In genomic region chr12:69440886-69441285, GRCh38 we compare ENCODE assay signal across 27 cellular contexts.
"Had no signal": no experiment of that assay in that cellular context is flagged by ENCODE, and none has a peak within 500 bp of the region (broad histone marks: within the 10 kb centered on the region; RNA-seq: fewer than 3 reads in every experiment).

No MANE protein-coding gene starts in this region.

- H3K27ac ChIP-seq: heart left ventricle, left ventricle myocardium inferior, neural progenitor cell, neutrophil, skin epidermis, spleen, suprapubic skin, thoracic aorta, tibial artery, upper lobe of right lung had no signal

- H3K4me3 ChIP-seq: heart left ventricle, left ventricle myocardium inferior, lung, mucosa of descending colon, neural progenitor cell, skin epidermis, spleen, suprapubic skin, thoracic aorta, tibial artery, upper lobe of right lung had no signal

- H3K9ac ChIP-seq: neural progenitor cell had no signal

- H3K4me2 ChIP-seq: neural progenitor cell had no signal

- DNase-seq: heart left ventricle; hypothalamus; immature natural killer cell; kidney; left colon; left ventricle myocardium inferior; midbrain; mucosa of descending colon; naive thymus-derived CD4-positive, alpha-beta T cell; nephron progenitor cell; occipital lobe; retina; right cardiac atrium; spleen; stimulated activated CD4-positive, alpha-beta T cell treated with anti-CD3 and anti-CD28 coated beads, Interleukin-4, amount 100 ng/mL, for 24 hours; stimulated activated naive CD4-positive, alpha-beta T cell; tibial artery; trophoblast cell; upper lobe of right lung had no signal

- H3K27me3 ChIP-seq: heart left ventricle, neural progenitor cell, neutrophil, spleen, suprapubic skin, tibial artery, upper lobe of right lung had no signal

- H2AFZ ChIP-seq: neural progenitor cell had no signal

- ATAC-seq: heart left ventricle; left colon; naive thymus-derived CD4-positive, alpha-beta T cell; right cardiac atrium; sciatic nerve; stimulated activated effector memory CD8-positive, alpha-beta T cell treated with anti-CD3 and anti-CD28 coated beads, Interleukin-12 subunit alpha, Interleukin-12 subunit beta, amount 100 ng/mL, for 72 hours; upper lobe of right lung had no signal

- H3K36me3 ChIP-seq: heart left ventricle, left ventricle myocardium inferior, neural progenitor cell, neutrophil, spleen, suprapubic skin, thoracic aorta, tibial artery, upper lobe of right lung had no signal

- H3K4me1 ChIP-seq: left ventricle myocardium inferior, neural progenitor cell, spleen, suprapubic skin had no signal

- H3K9me3 ChIP-seq: heart left ventricle, left ventricle myocardium inferior, mucosa of descending colon, neutrophil, spleen, suprapubic skin, thoracic aorta, tibial artery, upper lobe of right lung had no signal
